1 cellular context compared by ENCODE assay signal in genomic region chr17:1573932-1574696, GRCh38.
TF ChIP-seq lines count a peak whose summit lies in the region.

No MANE protein-coding gene starts in this region.

TF ChIP-seq in HepG2, 621 proteins besides CTCF, POLR2A, EP300 and RAD21 (continued from another document and continues in another):
- TF ChIP-seq, protein P1, sequence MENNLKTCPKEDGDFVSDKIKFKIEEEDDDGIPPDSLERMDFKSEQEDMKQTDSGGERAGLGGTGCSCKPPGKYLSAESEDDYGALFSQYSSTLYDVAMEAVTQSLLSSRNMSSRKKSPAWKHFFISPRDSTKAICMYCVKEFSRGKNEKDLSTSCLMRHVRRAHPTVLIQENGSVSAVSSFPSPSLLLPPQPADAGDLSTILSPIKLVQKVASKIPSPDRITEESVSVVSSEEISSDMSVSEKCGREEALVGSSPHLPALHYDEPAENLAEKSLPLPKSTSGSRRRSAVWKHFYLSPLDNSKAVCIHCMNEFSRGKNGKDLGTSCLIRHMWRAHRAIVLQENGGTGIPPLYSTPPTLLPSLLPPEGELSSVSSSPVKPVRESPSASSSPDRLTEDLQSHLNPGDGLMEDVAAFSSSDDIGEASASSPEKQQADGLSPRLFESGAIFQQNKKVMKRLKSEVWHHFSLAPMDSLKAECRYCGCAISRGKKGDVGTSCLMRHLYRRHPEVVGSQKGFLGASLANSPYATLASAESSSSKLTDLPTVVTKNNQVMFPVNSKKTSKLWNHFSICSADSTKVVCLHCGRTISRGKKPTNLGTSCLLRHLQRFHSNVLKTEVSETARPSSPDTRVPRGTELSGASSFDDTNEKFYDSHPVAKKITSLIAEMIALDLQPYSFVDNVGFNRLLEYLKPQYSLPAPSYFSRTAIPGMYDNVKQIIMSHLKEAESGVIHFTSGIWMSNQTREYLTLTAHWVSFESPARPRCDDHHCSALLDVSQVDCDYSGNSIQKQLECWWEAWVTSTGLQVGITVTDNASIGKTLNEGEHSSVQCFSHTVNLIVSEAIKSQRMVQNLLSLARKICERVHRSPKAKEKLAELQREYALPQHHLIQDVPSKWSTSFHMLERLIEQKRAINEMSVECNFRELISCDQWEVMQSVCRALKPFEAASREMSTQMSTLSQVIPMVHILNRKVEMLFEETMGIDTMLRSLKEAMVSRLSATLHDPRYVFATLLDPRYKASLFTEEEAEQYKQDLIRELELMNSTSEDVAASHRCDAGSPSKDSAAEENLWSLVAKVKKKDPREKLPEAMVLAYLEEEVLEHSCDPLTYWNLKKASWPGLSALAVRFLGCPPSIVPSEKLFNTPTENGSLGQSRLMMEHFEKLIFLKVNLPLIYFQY (CRISPR knock-in tag; IDR thresholded peaks at IDR 0.05; ENCODE audit: borderline replicate concordance), result peak; percentile 88
- TF ChIP-seq ZNF672 (CRISPR knock-in tag; IDR thresholded peaks at IDR 0.05), result no peak
- TF ChIP-seq HIVEP1 (CRISPR knock-in tag; IDR thresholded peaks at IDR 0.05), result no peak
- no peak for TF ChIP-seq RARA (CRISPR knock-in tag; IDR thresholded peaks at IDR 0.05)
- no peak for TF ChIP-seq KDM4B (CRISPR knock-in tag; IDR thresholded peaks at IDR 0.05)
- no peak for TF ChIP-seq EED (CRISPR knock-in tag; IDR thresholded peaks at IDR 0.05)
- no peak for TF ChIP-seq NFRKB (IDR thresholded peaks at IDR 0.05)
- no peak for TF ChIP-seq ZNF761 (CRISPR knock-in tag; conservative IDR thresholded peaks at IDR 0.05)
- no peak for TF ChIP-seq SMARCC2 (IDR thresholded peaks at IDR 0.05)
- 0 out of 2 replicates have a peak, but pooled peaks have one; percentile 33 for TF ChIP-seq ZNF160 (CRISPR knock-in tag; IDR thresholded peaks at IDR 0.05)
- TF ChIP-seq, protein P2, sequence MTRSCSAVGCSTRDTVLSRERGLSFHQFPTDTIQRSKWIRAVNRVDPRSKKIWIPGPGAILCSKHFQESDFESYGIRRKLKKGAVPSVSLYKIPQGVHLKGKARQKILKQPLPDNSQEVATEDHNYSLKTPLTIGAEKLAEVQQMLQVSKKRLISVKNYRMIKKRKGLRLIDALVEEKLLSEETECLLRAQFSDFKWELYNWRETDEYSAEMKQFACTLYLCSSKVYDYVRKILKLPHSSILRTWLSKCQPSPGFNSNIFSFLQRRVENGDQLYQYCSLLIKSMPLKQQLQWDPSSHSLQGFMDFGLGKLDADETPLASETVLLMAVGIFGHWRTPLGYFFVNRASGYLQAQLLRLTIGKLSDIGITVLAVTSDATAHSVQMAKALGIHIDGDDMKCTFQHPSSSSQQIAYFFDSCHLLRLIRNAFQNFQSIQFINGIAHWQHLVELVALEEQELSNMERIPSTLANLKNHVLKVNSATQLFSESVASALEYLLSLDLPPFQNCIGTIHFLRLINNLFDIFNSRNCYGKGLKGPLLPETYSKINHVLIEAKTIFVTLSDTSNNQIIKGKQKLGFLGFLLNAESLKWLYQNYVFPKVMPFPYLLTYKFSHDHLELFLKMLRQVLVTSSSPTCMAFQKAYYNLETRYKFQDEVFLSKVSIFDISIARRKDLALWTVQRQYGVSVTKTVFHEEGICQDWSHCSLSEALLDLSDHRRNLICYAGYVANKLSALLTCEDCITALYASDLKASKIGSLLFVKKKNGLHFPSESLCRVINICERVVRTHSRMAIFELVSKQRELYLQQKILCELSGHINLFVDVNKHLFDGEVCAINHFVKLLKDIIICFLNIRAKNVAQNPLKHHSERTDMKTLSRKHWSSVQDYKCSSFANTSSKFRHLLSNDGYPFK (CRISPR knock-in tag; IDR thresholded peaks at IDR 0.05; ENCODE audit: borderline replicate concordance), result no peak
- TF ChIP-seq MEIS1 (CRISPR knock-in tag; IDR thresholded peaks at IDR 0.05; ENCODE audit: borderline replicate concordance), result no peak
- TF ChIP-seq ZNF431 (CRISPR knock-in tag; IDR thresholded peaks at IDR 0.05; ENCODE audit: borderline replicate concordance, low read depth), result no peak
- TF ChIP-seq, protein P3, sequence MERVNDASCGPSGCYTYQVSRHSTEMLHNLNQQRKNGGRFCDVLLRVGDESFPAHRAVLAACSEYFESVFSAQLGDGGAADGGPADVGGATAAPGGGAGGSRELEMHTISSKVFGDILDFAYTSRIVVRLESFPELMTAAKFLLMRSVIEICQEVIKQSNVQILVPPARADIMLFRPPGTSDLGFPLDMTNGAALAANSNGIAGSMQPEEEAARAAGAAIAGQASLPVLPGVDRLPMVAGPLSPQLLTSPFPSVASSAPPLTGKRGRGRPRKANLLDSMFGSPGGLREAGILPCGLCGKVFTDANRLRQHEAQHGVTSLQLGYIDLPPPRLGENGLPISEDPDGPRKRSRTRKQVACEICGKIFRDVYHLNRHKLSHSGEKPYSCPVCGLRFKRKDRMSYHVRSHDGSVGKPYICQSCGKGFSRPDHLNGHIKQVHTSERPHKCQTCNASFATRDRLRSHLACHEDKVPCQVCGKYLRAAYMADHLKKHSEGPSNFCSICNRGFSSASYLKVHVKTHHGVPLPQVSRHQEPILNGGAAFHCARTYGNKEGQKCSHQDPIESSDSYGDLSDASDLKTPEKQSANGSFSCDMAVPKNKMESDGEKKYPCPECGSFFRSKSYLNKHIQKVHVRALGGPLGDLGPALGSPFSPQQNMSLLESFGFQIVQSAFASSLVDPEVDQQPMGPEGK (CRISPR knock-in tag; IDR thresholded peaks at IDR 0.05), result peak; percentile 77
- TF ChIP-seq FOXO4 (CRISPR knock-in tag; conservative IDR thresholded peaks at IDR 0.05), result no peak
- TF ChIP-seq TBP (CRISPR knock-in tag; IDR thresholded peaks at IDR 0.05), result no peak
- no peak for TF ChIP-seq REL (CRISPR knock-in tag; conservative IDR thresholded peaks at IDR 0.05)
- no peak for TF ChIP-seq ZSCAN12 (CRISPR knock-in tag; IDR thresholded peaks at IDR 0.05)
- TF ChIP-seq CHD4 (IDR thresholded peaks at IDR 0.05; ENCODE audit: borderline replicate concordance, low read length), result no peak
- TF ChIP-seq CHCHD3 (CRISPR knock-in tag; IDR thresholded peaks at IDR 0.05), result no peak
- TF ChIP-seq MED8 (CRISPR knock-in tag; IDR thresholded peaks at IDR 0.05; ENCODE audit: insufficient replicate concordance), result no peak
- TF ChIP-seq NFIC (IDR thresholded peaks at IDR 0.05; ENCODE audit: low read length), result peak; percentile 92
- no peak for TF ChIP-seq MNT (IDR thresholded peaks at IDR 0.05)
- TF ChIP-seq DNMT3B (CRISPR knock-in tag; conservative IDR thresholded peaks at IDR 0.05), result no peak
- TF ChIP-seq SP4 (CRISPR knock-in tag; IDR thresholded peaks at IDR 0.05), result no peak
- no peak; the same call in 1 of the 2 replicates for TF ChIP-seq ETV5 (CRISPR knock-in tag; IDR thresholded peaks at IDR 0.05; ENCODE audit: borderline replicate concordance)
- TF ChIP-seq NFKB2 (CRISPR knock-in tag; IDR thresholded peaks at IDR 0.05; ENCODE audit: borderline replicate concordance), result no peak
- no peak for TF ChIP-seq NR2F2 (IDR thresholded peaks at IDR 0.05; ENCODE audit: borderline replicate concordance, low read depth)
- no peak; the same call in 1 of the 2 replicates for TF ChIP-seq ZBTB38 (CRISPR knock-in tag; IDR thresholded peaks at IDR 0.05)
- no peak for TF ChIP-seq ZBTB8A (CRISPR knock-in tag; IDR thresholded peaks at IDR 0.05; ENCODE audit: borderline replicate concordance, low read depth)
- TF ChIP-seq PRMT3 (CRISPR knock-in tag; IDR thresholded peaks at IDR 0.05; ENCODE audit: borderline replicate concordance, low read depth), result no peak
- TF ChIP-seq SOX6 (IDR thresholded peaks at IDR 0.05), result no peak
- peak; percentile 55; the same call in 1 of the 2 replicates for TF ChIP-seq SOX6 (CRISPR knock-in tag; IDR thresholded peaks at IDR 0.05)
- no peak for TF ChIP-seq FOXP4 (CRISPR knock-in tag; IDR thresholded peaks at IDR 0.05)
- TF ChIP-seq ZNF709 (CRISPR knock-in tag; IDR thresholded peaks at IDR 0.05), result no peak
- peak; percentile 78; the same call in 1 of the 2 replicates for TF ChIP-seq ZNF350 (CRISPR knock-in tag; IDR thresholded peaks at IDR 0.05; ENCODE audit: borderline replicate concordance, low read depth)
- TF ChIP-seq ZNF496 (CRISPR knock-in tag; IDR thresholded peaks at IDR 0.05; ENCODE audit: insufficient replicate concordance), result no peak
- TF ChIP-seq, protein P4, sequence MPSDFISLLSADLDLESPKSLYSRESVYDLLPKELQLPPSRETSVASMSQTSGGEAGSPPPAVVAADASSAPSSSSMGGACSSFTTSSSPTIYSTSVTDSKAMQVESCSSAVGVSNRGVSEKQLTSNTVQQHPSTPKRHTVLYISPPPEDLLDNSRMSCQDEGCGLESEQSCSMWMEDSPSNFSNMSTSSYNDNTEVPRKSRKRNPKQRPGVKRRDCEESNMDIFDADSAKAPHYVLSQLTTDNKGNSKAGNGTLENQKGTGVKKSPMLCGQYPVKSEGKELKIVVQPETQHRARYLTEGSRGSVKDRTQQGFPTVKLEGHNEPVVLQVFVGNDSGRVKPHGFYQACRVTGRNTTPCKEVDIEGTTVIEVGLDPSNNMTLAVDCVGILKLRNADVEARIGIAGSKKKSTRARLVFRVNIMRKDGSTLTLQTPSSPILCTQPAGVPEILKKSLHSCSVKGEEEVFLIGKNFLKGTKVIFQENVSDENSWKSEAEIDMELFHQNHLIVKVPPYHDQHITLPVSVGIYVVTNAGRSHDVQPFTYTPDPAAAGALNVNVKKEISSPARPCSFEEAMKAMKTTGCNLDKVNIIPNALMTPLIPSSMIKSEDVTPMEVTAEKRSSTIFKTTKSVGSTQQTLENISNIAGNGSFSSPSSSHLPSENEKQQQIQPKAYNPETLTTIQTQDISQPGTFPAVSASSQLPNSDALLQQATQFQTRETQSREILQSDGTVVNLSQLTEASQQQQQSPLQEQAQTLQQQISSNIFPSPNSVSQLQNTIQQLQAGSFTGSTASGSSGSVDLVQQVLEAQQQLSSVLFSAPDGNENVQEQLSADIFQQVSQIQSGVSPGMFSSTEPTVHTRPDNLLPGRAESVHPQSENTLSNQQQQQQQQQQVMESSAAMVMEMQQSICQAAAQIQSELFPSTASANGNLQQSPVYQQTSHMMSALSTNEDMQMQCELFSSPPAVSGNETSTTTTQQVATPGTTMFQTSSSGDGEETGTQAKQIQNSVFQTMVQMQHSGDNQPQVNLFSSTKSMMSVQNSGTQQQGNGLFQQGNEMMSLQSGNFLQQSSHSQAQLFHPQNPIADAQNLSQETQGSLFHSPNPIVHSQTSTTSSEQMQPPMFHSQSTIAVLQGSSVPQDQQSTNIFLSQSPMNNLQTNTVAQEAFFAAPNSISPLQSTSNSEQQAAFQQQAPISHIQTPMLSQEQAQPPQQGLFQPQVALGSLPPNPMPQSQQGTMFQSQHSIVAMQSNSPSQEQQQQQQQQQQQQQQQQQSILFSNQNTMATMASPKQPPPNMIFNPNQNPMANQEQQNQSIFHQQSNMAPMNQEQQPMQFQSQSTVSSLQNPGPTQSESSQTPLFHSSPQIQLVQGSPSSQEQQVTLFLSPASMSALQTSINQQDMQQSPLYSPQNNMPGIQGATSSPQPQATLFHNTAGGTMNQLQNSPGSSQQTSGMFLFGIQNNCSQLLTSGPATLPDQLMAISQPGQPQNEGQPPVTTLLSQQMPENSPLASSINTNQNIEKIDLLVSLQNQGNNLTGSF (CRISPR knock-in tag; IDR thresholded peaks at IDR 0.05), result no peak
- 0 out of 2 replicates have a peak, but pooled peaks have one; percentile 26 for TF ChIP-seq MTA1 (CRISPR knock-in tag; IDR thresholded peaks at IDR 0.05; ENCODE audit: borderline replicate concordance)
- TF ChIP-seq GPN1 (CRISPR knock-in tag; IDR thresholded peaks at IDR 0.05; ENCODE audit: borderline replicate concordance), result no peak
- TF ChIP-seq ZHX1 (CRISPR knock-in tag; IDR thresholded peaks at IDR 0.05; ENCODE audit: low read depth), result no peak
